2 cellular contexts compared by ENCODE assay signal in the genomic region with DNA sequence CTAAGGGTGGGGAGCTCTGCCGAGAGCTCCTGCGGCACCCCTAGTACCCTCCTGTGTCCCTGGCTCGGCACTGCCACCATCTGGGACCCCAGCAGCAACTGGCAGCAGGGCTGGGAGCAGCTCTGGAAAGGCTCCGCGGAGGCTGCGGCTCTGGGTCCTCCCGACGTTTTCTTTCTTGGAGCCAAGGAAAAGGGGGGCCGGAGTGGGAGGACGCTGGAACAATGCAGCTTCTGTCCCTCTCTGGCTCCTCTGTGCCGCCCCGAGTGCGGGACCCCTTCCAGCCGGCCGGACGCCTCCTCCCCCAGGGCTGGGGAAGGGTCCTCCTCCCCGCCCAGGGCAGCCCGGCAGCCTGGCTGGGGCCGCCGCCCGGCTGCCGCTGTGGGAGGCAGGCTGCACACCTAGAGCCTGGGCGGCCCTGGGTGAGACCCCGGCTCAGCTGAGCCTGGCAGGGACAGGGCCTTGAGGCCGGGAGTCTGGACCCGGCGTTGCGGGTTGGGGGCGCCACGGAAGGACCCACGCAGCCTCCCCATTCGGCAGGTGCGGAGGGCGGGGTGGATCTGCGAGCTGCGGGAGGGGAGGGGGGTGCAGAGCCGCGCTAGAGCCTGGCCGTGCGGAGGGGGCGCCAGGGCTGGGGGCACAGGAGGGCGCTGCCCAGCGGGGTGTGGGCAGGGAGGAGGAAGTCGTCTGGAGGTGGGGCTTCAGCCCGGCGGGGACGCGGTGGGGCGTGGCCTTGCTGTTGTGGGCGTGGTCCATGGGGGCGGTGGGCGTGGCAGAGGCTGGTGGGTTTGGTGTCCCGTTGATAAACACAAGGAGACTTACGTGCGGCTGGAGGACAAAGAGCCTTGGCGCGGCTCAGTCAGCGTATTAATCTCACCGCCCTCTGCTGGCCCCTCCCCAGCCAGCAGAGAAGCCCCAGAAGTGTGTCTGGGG.
TF ChIP-seq lines count a peak whose summit lies in the region.

No MANE protein-coding gene starts in this region.

TF ChIP-seq in Ishikawa, 13 proteins besides CTCF, POLR2A, EP300 and RAD21:
- TF ChIP-seq TAF1 (IDR thresholded peaks at IDR 0.05; ENCODE audit: low read depth) (no peak), ZBTB7A (IDR thresholded peaks at IDR 0.05; ENCODE audit: low read depth) (peak; percentile 80; the same call in 1 of the 2 replicates), EGR1 (IDR thresholded peaks at IDR 0.05) (peak; percentile 77)

TF ChIP-seq in H1, 55 proteins besides CTCF, POLR2A, EP300 and RAD21:
- TF ChIP-seq EGR1 (IDR thresholded peaks at IDR 0.05; ENCODE audit: borderline replicate concordance, low read depth, low read length) (peak; percentile 56; the same call in 1 of the 2 replicates), SP1 (IDR thresholded peaks at IDR 0.05; ENCODE audit: low read depth, low read length) (peak; percentile 84; the same call in 1 of the 2 replicates), POLR2AphosphoS5 (IDR thresholded peaks at IDR 0.05; ENCODE audit: low read depth, low read length) (peak; percentile 22; the same call in 1 of the 2 replicates), SP4 (IDR thresholded peaks at IDR 0.05; ENCODE audit: low read length) (peak; percentile 94; the same call in 1 of the 2 replicates), TEAD4 (IDR thresholded peaks at IDR 0.05; ENCODE audit: low read depth, low read length) (no peak), CREB1 (IDR thresholded peaks at IDR 0.05) (peak; percentile 69; the same call in 1 of the 2 replicates), BACH1 (IDR thresholded peaks at IDR 0.05; ENCODE audit: low read length) (no peak), TAF1 (IDR thresholded peaks at IDR 0.05; ENCODE audit: low read depth, low read length) (peak; percentile 40; the same call in 1 of the 2 replicates), GABPA (IDR thresholded peaks at IDR 0.05; ENCODE audit: borderline replicate concordance, insufficient read depth, low read length) (peak; percentile 72), BCL11A (IDR thresholded peaks at IDR 0.05; ENCODE audit: low read depth in 2 of 2, low read length in 2 of 2) (no peak), POU5F1 (IDR thresholded peaks at IDR 0.05; ENCODE audit: low read depth, low read length) (no peak), CEBPB (IDR thresholded peaks at IDR 0.05; ENCODE audit: low read depth, low read length) (no peak)
- TF ChIP-seq, protein P1, sequence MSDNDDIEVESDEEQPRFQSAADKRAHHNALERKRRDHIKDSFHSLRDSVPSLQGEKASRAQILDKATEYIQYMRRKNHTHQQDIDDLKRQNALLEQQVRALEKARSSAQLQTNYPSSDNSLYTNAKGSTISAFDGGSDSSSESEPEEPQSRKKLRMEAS (IDR thresholded peaks at IDR 0.05) = 0 out of 2 replicates have a peak, but pooled peaks have one; percentile 9
- TF ChIP-seq, protein P2, sequence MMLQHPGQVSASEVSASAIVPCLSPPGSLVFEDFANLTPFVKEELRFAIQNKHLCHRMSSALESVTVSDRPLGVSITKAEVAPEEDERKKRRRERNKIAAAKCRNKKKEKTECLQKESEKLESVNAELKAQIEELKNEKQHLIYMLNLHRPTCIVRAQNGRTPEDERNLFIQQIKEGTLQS (IDR thresholded peaks at IDR 0.05; ENCODE audit: insufficient read depth, low read depth, low read length) = no peak
